ENCODE assay signal across 11 cellular contexts in the genomic region with DNA sequence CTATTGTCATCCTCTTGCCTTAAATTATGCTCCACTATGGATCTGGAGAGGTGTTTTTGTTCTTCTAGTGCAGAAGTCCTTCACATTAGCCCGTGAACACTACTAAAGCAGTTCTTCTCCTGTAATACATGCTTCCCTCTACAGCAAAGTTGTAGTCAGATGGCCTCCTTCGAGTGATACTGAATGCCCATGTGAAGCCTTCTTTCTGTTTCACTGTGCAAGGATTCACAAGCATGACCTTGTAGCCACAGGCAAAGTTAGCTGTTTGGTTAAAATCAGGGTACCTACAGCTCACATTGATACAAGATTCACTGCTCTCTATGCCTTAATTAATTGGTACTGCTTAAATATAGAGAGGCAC. TPM values are rescaled to one million over a fixed set of nuclear protein-coding genes. Genes with fewer than 3 reads are reported as not detected.
DNase-seq lines count a peak whose midpoint lies in the region; ATAC-seq, FAIRE-seq and TF ChIP-seq lines count a peak whose summit lies in the region.
"Had no signal": no experiment of that assay in that cellular context is flagged by ENCODE, and none has a peak within 500 bp of the region (broad histone marks: within the 10 kb centered on the region; RNA-seq: fewer than 3 reads in every experiment).

No MANE protein-coding gene starts in this region.

- no peak for TF ChIP-seq POLR2A in GM12891 (IDR thresholded peaks at IDR 0.05; ENCODE audit: low read depth, low read length)

- no peak overlapping the region for H3K27ac ChIP-seq in right cardiac atrium (ENCODE audit: low read length)
- no peak overlapping the region for H3K27ac ChIP-seq in CD8-positive, alpha-beta T cell (ENCODE audit: low read depth, low read length)
- H3K27ac ChIP-seq: neural progenitor cell had no signal

- H3K9me3 ChIP-seq in right cardiac atrium (ENCODE audit: control insufficient read depth, low read length) = no peaks in the 10 kb centered on the region
- H3K9me3 ChIP-seq in CD8-positive, alpha-beta T cell (ENCODE audit: low read length) = no peaks in the 10 kb centered on the region

- H3K4me3 ChIP-seq in right cardiac atrium (ENCODE audit: low read length) = no peak overlapping the region
- H3K4me3 ChIP-seq in CD8-positive, alpha-beta T cell (ENCODE audit: low read depth, low read length) = no peak overlapping the region
- H3K4me3 ChIP-seq: neural progenitor cell had no signal

- peak; percentile 72 for ATAC-seq in GM19452 (IDR thresholded peaks at IDR 0.05; ENCODE audit: unreplicated experiment)
- peak; percentile 58 for ATAC-seq in HG02973 (IDR thresholded peaks at IDR 0.05; ENCODE audit: unreplicated experiment)
- ATAC-seq in activated CD8-positive, alpha-beta T cell treated with anti-CD3 and anti-CD28 coated beads, Interleukin-2, amount 10 ng/mL, durations not matched to agents 7 days and 5 days = no peak
- ATAC-seq in activated T-cell treated with anti-CD3 and anti-CD28 coated beads, Interleukin-2, amount 50 U/mL, for 4 hours = no peak
- ATAC-seq in right cardiac atrium = no peak
- ATAC-seq in CD8-positive, alpha-beta T cell = no peak

- FAIRE-seq in GM12891 (lab: Jason Lieb, UNC) = peak; percentile 80
- FAIRE-seq: H54 had no signal

- CTCF ChIA-PET in activated CD8-positive, alpha-beta T cell treated with anti-CD3 and anti-CD28 coated beads, Interleukin-2, amount 10 ng/mL, durations not matched to agents 7 days and 5 days (lab: Charles Lee) = interaction anchor here (1.0 to 2.5 kb wide), 6 partner anchors 9 to 359 kb away, joined by 3 to 8 read pairs (median 5); a partner anchor contains a TSS
- CTCF ChIA-PET in CD8-positive, alpha-beta T cell (lab: Charles Lee) = interaction anchor here (1.3 to 2.2 kb wide), 2 partner anchors 64 to 113 kb away, joined by 3 to 10 read pairs; no protein-coding TSS in a partner anchor

- peaks cover 73% of the 10 kb centered on the region for H3K36me3 Mint-ChIP-seq in dendritic cell treated with granulocyte-macrophage colony-stimulating factor and Interleukin-4, amounts not matched to agents 40 ng/mL and 50 ng/mL, for 4 days (ENCODE audit: low read depth)
- H3K36me3 Mint-ChIP-seq in activated CD8-positive, alpha-beta T cell treated with anti-CD3 and anti-CD28 coated beads, Interleukin-2, amount 10 ng/mL, durations not matched to agents 7 days and 5 days (ENCODE audit: low read depth) = peaks cover 2% of the 10 kb centered on the region
- peaks cover 3% of the 10 kb centered on the region for H3K36me3 Mint-ChIP-seq in activated T-cell treated with anti-CD3 and anti-CD28 coated beads, Interleukin-2, amount 50 U/mL, for 4 hours (ENCODE audit: insufficient read depth)
- H3K36me3 Mint-ChIP-seq in CD8-positive, alpha-beta T cell = no peaks in the 10 kb centered on the region
- H3K36me3 Mint-ChIP-seq: neural progenitor cell had no signal

- H3K36me3 ChIP-seq in CD8-positive, alpha-beta T cell (ENCODE audit: insufficient read depth, low read length) = no peaks in the 10 kb centered on the region
- H3K36me3 ChIP-seq: neural progenitor cell had no signal

- no peak overlapping the region for H3K4me3 Mint-ChIP-seq in dendritic cell treated with granulocyte-macrophage colony-stimulating factor and Interleukin-4, amounts not matched to agents 40 ng/mL and 50 ng/mL, for 4 days
- H3K4me3 Mint-ChIP-seq in activated CD8-positive, alpha-beta T cell treated with anti-CD3 and anti-CD28 coated beads, Interleukin-2, amount 10 ng/mL, durations not matched to agents 7 days and 5 days = no peak overlapping the region
- H3K4me3 Mint-ChIP-seq in activated T-cell treated with anti-CD3 and anti-CD28 coated beads, Interleukin-2, amount 50 U/mL, for 4 hours = no peak overlapping the region
- no peak overlapping the region for H3K4me3 Mint-ChIP-seq in CD8-positive, alpha-beta T cell
- H3K4me3 Mint-ChIP-seq: neural progenitor cell had no signal

- H3K27ac Mint-ChIP-seq in dendritic cell treated with granulocyte-macrophage colony-stimulating factor and Interleukin-4, amounts not matched to agents 40 ng/mL and 50 ng/mL, for 4 days = peak overlapping the region; percentile 60
- no peak overlapping the region for H3K27ac Mint-ChIP-seq in activated CD8-positive, alpha-beta T cell treated with anti-CD3 and anti-CD28 coated beads, Interleukin-2, amount 10 ng/mL, durations not matched to agents 7 days and 5 days
- no peak overlapping the region for H3K27ac Mint-ChIP-seq in CD8-positive, alpha-beta T cell

- no peaks in the 10 kb centered on the region for H3K27me3 ChIP-seq in right cardiac atrium (ENCODE audit: control insufficient read depth, insufficient read depth)
- H3K27me3 ChIP-seq in CD8-positive, alpha-beta T cell (ENCODE audit: insufficient read depth, low read length) = no peaks in the 10 kb centered on the region
- H3K27me3 ChIP-seq: neural progenitor cell had no signal

- WGBS in right cardiac atrium = 81% methylated on average over 2 of the region's 2 CpGs

- POLR2A ChIA-PET in activated CD8-positive, alpha-beta T cell treated with anti-CD3 and anti-CD28 coated beads, Interleukin-2, amount 10 ng/mL, durations not matched to agents 7 days and 5 days (lab: Charles Lee) = no interaction called here
- POLR2A ChIA-PET in CD8-positive, alpha-beta T cell (lab: Charles Lee) = interaction anchor here (1.1 kb wide), 1 partner anchor 9 kb away, joined by 3 read pairs; no protein-coding TSS in a partner anchor

- TF ChIP-seq CTCF in CD8-positive, alpha-beta T cell (IDR thresholded peaks at IDR 0.05) = no peak

- intact Hi-C loops in dendritic cell treated with granulocyte-macrophage colony-stimulating factor and Interleukin-4, amounts not matched to agents 40 ng/mL and 50 ng/mL, for 4 days (cut with micrococcal nuclease) = no loop called here
- intact Hi-C loops in right cardiac atrium (cut with DNase I) = no loop called here
- intact Hi-C loops in CD8-positive, alpha-beta T cell (cut with DNase I, micrococcal nuclease) = no loop called here

- H3K27me3 Mint-ChIP-seq in dendritic cell treated with granulocyte-macrophage colony-stimulating factor and Interleukin-4, amounts not matched to agents 40 ng/mL and 50 ng/mL, for 4 days = no peaks in the 10 kb centered on the region
- no peaks in the 10 kb centered on the region for H3K27me3 Mint-ChIP-seq in activated CD8-positive, alpha-beta T cell treated with anti-CD3 and anti-CD28 coated beads, Interleukin-2, amount 10 ng/mL, durations not matched to agents 7 days and 5 days (ENCODE audit: low read depth)
- H3K27me3 Mint-ChIP-seq in activated T-cell treated with anti-CD3 and anti-CD28 coated beads, Interleukin-2, amount 50 U/mL, for 4 hours (ENCODE audit: low read depth) = no peaks in the 10 kb centered on the region
- no peaks in the 10 kb centered on the region for H3K27me3 Mint-ChIP-seq in CD8-positive, alpha-beta T cell (ENCODE audit: low read depth)

- no peaks in the 10 kb centered on the region for H3K9me3 Mint-ChIP-seq in dendritic cell treated with granulocyte-macrophage colony-stimulating factor and Interleukin-4, amounts not matched to agents 40 ng/mL and 50 ng/mL, for 4 days
- no peaks in the 10 kb centered on the region for H3K9me3 Mint-ChIP-seq in activated CD8-positive, alpha-beta T cell treated with anti-CD3 and anti-CD28 coated beads, Interleukin-2, amount 10 ng/mL, durations not matched to agents 7 days and 5 days (ENCODE audit: insufficient read depth)
- H3K9me3 Mint-ChIP-seq in activated T-cell treated with anti-CD3 and anti-CD28 coated beads, Interleukin-2, amount 50 U/mL, for 4 hours = no peaks in the 10 kb centered on the region
- H3K9me3 Mint-ChIP-seq in CD8-positive, alpha-beta T cell = no peaks in the 10 kb centered on the region
- H3K9me3 Mint-ChIP-seq: neural progenitor cell had no signal

- peaks cover 77% of the 10 kb centered on the region for H3K4me1 Mint-ChIP-seq in dendritic cell treated with granulocyte-macrophage colony-stimulating factor and Interleukin-4, amounts not matched to agents 40 ng/mL and 50 ng/mL, for 4 days (ENCODE audit: low read depth)
- peaks cover 23% of the 10 kb centered on the region for H3K4me1 Mint-ChIP-seq in activated CD8-positive, alpha-beta T cell treated with anti-CD3 and anti-CD28 coated beads, Interleukin-2, amount 10 ng/mL, durations not matched to agents 7 days and 5 days (ENCODE audit: low read depth)
- peaks cover 8% of the 10 kb centered on the region for H3K4me1 Mint-ChIP-seq in activated T-cell treated with anti-CD3 and anti-CD28 coated beads, Interleukin-2, amount 50 U/mL, for 4 hours (ENCODE audit: low read depth)
- H3K4me1 Mint-ChIP-seq in CD8-positive, alpha-beta T cell (ENCODE audit: low read depth) = peaks cover 14% of the 10 kb centered on the region

- DNase-seq in GM12891 (ENCODE audit: insufficient read length, low spot score) (no peak), right cardiac atrium (no peak)
- no peak for DNase-seq in activated CD8-positive, alpha-beta T cell treated with anti-CD3 and anti-CD28 coated beads, Interleukin-2, amount 10 ng/mL, durations not matched to agents 7 days and 5 days
- DNase-seq in activated T-cell treated with anti-CD3 and anti-CD28 coated beads, Interleukin-2, amount 50 U/mL, for 4 hours = no peak
- no peak for DNase-seq in CD8-positive, alpha-beta T cell
- DNase-seq: NCI-H1436 had no signal

- H3K4me1 ChIP-seq in right cardiac atrium (ENCODE audit: control insufficient read depth, insufficient read depth, low read length) = peaks cover 9% of the 10 kb centered on the region
- no peaks in the 10 kb centered on the region for H3K4me1 ChIP-seq in CD8-positive, alpha-beta T cell (ENCODE audit: insufficient read depth, low read length)

TF ChIP-seq in GM12891, 5 proteins besides CTCF, POLR2A, EP300 and RAD21:
- TF ChIP-seq POU2F2 (IDR thresholded peaks at IDR 0.05; ENCODE audit: low read depth, low read length) (no peak), POLR2AphosphoS5 (IDR thresholded peaks at IDR 0.05; ENCODE audit: low read depth, low read length) (no peak), TAF1 (IDR thresholded peaks at IDR 0.05; ENCODE audit: low read depth, low read length) (no peak), PAX5 (IDR thresholded peaks at IDR 0.05; ENCODE audit: insufficient read depth, low read length, severe bottlenecking) (no peak), SPI1 (IDR thresholded peaks at IDR 0.05; ENCODE audit: low read depth, low read length) (no peak)
TF ChIP-seq in GM12891: peak in this region for 0.

RNA-seq across cellular contexts. Expression of a gene that starts 47.6 kb away (rescaled TPM):
- 9.7 TPM for polyA plus RNA-seq in GM12891 (2012; ENCODE audit: low read depth, missing spikeins)
- 10 to 100 TPM; 11.9 to 12.1 TPM for total RNA-seq in activated CD8-positive, alpha-beta T cell treated with anti-CD3 and anti-CD28 coated beads, Interleukin-2, amount 10 ng/mL, durations not matched to agents 7 days and 5 days
- total RNA-seq in activated T-cell treated with anti-CD3 and anti-CD28 coated beads, Interleukin-2, amount 50 U/mL, for 4 hours = 1 to 10 TPM; 2.1 to 2.5 (median 2.3) TPM
- total RNA-seq in right cardiac atrium = 1 to 10 TPM; 5.3 to 6.5 (median 5.8) TPM
- 3.0 TPM for polyA plus RNA-seq in right cardiac atrium
- 1 to 10 TPM in 1 of 2 experiments, under 1 TPM in 1; 0.71 to 1.5 TPM for total RNA-seq in CD8-positive, alpha-beta T cell

Comparison
In these comparisons a context has a peak if more than half of its experiments do, and no peak if none do; other contexts are left out.
1. ATAC-seq: peak in GM19452 (single experiment) and HG02973 (single experiment); none in activated CD8-positive, alpha-beta T cell treated with anti-CD3 and anti-CD28 coated beads, Interleukin-2, amount 10 ng/mL, durations not matched to agents 7 days and 5 days (single experiment), activated T-cell treated with anti-CD3 and anti-CD28 coated beads, Interleukin-2, amount 50 U/mL, for 4 hours (0 of 2), right cardiac atrium (0 of 2) and CD8-positive, alpha-beta T cell (single experiment).